ENCODE assay signal across 18 cellular contexts in the genomic region with DNA sequence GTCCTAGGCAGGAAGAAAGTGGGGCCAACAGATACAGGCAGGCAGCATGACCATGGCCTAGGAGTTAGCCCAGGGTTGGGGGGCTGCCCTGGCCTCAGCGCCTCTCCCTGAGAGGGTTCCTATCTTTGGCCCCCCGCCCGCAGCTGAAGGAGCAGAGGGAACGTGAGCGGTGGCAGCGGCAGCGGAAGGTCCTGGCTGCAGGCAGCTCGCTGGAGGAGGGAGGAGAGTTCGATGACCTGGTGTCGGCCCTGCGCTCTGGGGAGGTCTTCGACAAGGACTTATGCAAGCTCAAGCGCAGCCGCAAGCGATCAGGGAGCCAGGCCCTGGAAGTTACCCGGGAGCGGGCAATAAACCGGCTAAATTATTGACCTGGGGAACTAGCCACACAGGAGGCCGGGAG.
"Had no signal": no experiment of that assay in that cellular context is flagged by ENCODE, and none has a peak within 500 bp of the region (broad histone marks: within the 10 kb centered on the region; RNA-seq: fewer than 3 reads in every experiment).

No MANE protein-coding gene starts in this region.

- H3K36me3 Mint-ChIP-seq: activated CD8-positive, alpha-beta memory T cell treated with anti-CD3 and anti-CD28 coated beads, Interleukin-2, amount 10 ng/mL, durations not matched to agents 7 days and 5 days; naive thymus-derived CD8-positive, alpha-beta T cell; T-cell had no signal

- H3K4me1 Mint-ChIP-seq: activated CD8-positive, alpha-beta memory T cell treated with anti-CD3 and anti-CD28 coated beads, Interleukin-2, amount 10 ng/mL, durations not matched to agents 7 days and 5 days; central memory CD8-positive, alpha-beta T cell; endodermal cell; naive thymus-derived CD8-positive, alpha-beta T cell; T-cell had no signal

- H3K27ac Mint-ChIP-seq: activated CD8-positive, alpha-beta memory T cell treated with anti-CD3 and anti-CD28 coated beads, Interleukin-2, amount 10 ng/mL, durations not matched to agents 7 days and 5 days; activated T-cell treated with anti-CD3 and anti-CD28 coated beads, Interleukin-2, amount 50 U/mL, for 72 hours; dendritic cell treated with granulocyte-macrophage colony-stimulating factor and Interleukin-4, amounts not matched to agents 40 ng/mL and 50 ng/mL, for 4 days; endodermal cell; T-cell had no signal

- H3K27me3 ChIP-seq: body of pancreas, stomach, tibial nerve had no signal

- H3K9me3 ChIP-seq: body of pancreas, prostate gland, stomach, tibial nerve had no signal

- H3K4me3 Mint-ChIP-seq: activated CD8-positive, alpha-beta memory T cell treated with anti-CD3 and anti-CD28 coated beads, Interleukin-2, amount 10 ng/mL, durations not matched to agents 7 days and 5 days; activated T-cell treated with anti-CD3 and anti-CD28 coated beads, Interleukin-2, amount 50 U/mL, for 72 hours; central memory CD8-positive, alpha-beta T cell; dendritic cell treated with granulocyte-macrophage colony-stimulating factor and Interleukin-4, amounts not matched to agents 40 ng/mL and 50 ng/mL, for 4 days; endodermal cell; naive thymus-derived CD8-positive, alpha-beta T cell; T-cell had no signal

- H3K27ac ChIP-seq: body of pancreas, prostate gland, SK-N-MC had no signal

- H3K4me3 ChIP-seq: body of pancreas, prostate gland, SK-N-MC, stomach, tibial nerve had no signal

- H3K27me3 Mint-ChIP-seq: activated CD8-positive, alpha-beta memory T cell treated with anti-CD3 and anti-CD28 coated beads, Interleukin-2, amount 10 ng/mL, durations not matched to agents 7 days and 5 days; dendritic cell treated with granulocyte-macrophage colony-stimulating factor and Interleukin-4, amounts not matched to agents 40 ng/mL and 50 ng/mL, for 4 days had no signal

- DNase-seq: activated CD4-positive, alpha-beta T cell treated with anti-CD3 and anti-CD28 coated beads for 1 hour; activated CD4-positive, alpha-beta T cell treated with anti-CD3 and anti-CD28 coated beads, Interleukin-2, amount 50 U/mL, for 48 hours; activated CD8-positive, alpha-beta memory T cell treated with anti-CD3 and anti-CD28 coated beads, Interleukin-2, amount 10 ng/mL, durations not matched to agents 7 days and 5 days; activated naive CD4-positive, alpha-beta T cell treated with Interleukin-2 at 50 U/mL for 16 hours; activated T-cell treated with anti-CD3 and anti-CD28 coated beads, Interleukin-2, amount 50 U/mL, for 72 hours; body of pancreas; endodermal cell; erythroblast; occipital lobe; stomach; T-cell; T1000 had no signal

- H3K4me1 ChIP-seq: body of pancreas, prostate gland had no signal

- H3K9me3 Mint-ChIP-seq: activated T-cell treated with anti-CD3 and anti-CD28 coated beads, Interleukin-2, amount 50 U/mL, for 72 hours; central memory CD8-positive, alpha-beta T cell; dendritic cell treated with granulocyte-macrophage colony-stimulating factor and Interleukin-4, amounts not matched to agents 40 ng/mL and 50 ng/mL, for 4 days; endodermal cell; naive thymus-derived CD8-positive, alpha-beta T cell; T-cell had no signal

- H3K36me3 ChIP-seq: prostate gland had no signal
